8 cellular contexts compared by ENCODE assay signal in the genomic region with DNA sequence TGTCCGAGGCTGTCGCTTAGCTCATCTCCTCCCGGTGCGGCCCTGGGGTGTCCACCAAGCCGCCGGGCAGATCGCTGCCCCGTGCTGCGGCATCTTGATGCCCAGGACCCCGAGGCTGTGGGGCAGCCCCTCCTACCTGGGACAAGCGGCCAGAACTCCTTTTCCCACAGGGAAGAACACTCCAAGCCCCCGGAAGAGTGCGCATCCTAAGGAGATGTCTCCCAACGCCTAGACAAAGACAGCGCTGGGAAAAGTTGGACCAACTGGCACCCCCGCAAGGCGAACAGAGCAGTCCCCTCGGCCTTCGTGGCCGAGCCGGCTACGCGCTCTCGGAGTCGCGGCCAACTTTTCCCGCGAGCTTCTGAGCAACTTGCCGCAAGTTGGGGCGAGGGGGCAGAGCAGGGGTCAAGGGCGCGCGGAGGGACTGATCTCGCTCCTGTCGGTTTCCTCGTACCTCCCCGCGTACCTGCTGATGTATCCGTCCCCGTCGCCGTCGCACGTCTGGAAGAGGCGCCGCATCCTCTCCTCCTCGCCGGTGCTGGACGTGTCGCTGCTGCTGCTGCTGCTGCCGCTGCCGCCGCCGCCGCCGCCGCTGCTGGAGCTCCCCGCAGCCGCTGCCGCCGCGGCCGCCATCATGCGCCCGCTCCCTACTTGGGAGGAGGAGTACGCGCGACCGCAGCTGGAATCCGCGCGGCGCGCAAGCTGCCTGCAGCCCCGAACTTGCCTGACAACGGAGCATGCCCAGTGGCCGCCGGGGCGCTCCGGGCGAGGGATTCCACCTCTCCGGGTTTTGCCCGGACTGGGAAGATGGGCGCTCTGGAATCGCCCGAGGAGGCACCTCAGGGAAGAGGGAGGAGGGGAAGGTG. TPM values are rescaled to one million over a fixed set of nuclear protein-coding genes. Genes with fewer than 3 reads are reported as not detected.
DNase-seq lines count a peak whose midpoint lies in the region; ATAC-seq and TF ChIP-seq lines count a peak whose summit lies in the region.

A gene (minus strand): TSS at position 675 of the 866 bp plus-strand sequence.

- H3K27me3 Mint-ChIP-seq in naive thymus-derived CD4-positive, alpha-beta T cell = peaks cover 70 to 82% (median 76%) of the 10 kb centered on the region in 5 donors

- ATAC-seq in naive thymus-derived CD4-positive, alpha-beta T cell = peak; percentile 62
- ATAC-seq in HG03378 (IDR thresholded peaks at IDR 0.05; ENCODE audit: unreplicated experiment) = no peak

- peaks cover 0 to 16% (median 7%) of the 10 kb centered on the region in 5 donors for H3K36me3 Mint-ChIP-seq in naive thymus-derived CD4-positive, alpha-beta T cell

- CTCF ChIA-PET in naive thymus-derived CD4-positive, alpha-beta T cell (lab: Charles Lee) = interaction anchor here (0.7 kb wide), 1 partner anchor 492 kb away, joined by 3 read pairs; no protein-coding TSS in a partner anchor

- H3K27ac ChIP-seq in naive thymus-derived CD4-positive, alpha-beta T cell (ENCODE audit: low read depth, low read length) = no peak within 1 kb of the TSS
- peak within 1 kb of the TSS; percentile 2 for H3K27ac ChIP-seq in thymus (ENCODE audit: low read depth)

- no peaks in the 10 kb centered on the region for H3K4me1 ChIP-seq in BE2C
- peaks cover 9 to 14% of the 10 kb centered on the region in 2 donors for H3K4me1 ChIP-seq in naive thymus-derived CD4-positive, alpha-beta T cell (ENCODE audit: control insufficient read depth in 2 of 2, insufficient read depth in 2 of 2, low read length in 2 of 2)
- no peaks in the 10 kb centered on the region for H3K4me1 ChIP-seq in thymus (ENCODE audit: control insufficient read depth, insufficient read depth, low read length)

- POLR2A ChIA-PET in naive thymus-derived CD4-positive, alpha-beta T cell (lab: Charles Lee) = no interaction called here

- H3K36me3 ChIP-seq in BE2C (no peaks in the 10 kb centered on the region), thymus (ENCODE audit: control insufficient read depth, insufficient read depth) (no peaks in the 10 kb centered on the region)
- no peaks in the 10 kb centered on the region for H3K36me3 ChIP-seq in naive thymus-derived CD4-positive, alpha-beta T cell (ENCODE audit: control insufficient read depth in 2 of 3, insufficient read depth in 3 of 3, low read length in 3 of 3)

- H3K4me1 Mint-ChIP-seq in naive thymus-derived CD4-positive, alpha-beta T cell = peaks cover 5 to 21% (median 14%) of the 10 kb centered on the region in 7 donors

- intact Hi-C loops in naive thymus-derived CD4-positive, alpha-beta T cell (cut with micrococcal nuclease) = no loop called here

- 2% methylated on average over 86 of the region's 86 CpGs for WGBS in thymus

- H3K9me3 ChIP-seq in BE2C = peaks cover 5% of the 10 kb centered on the region; the same call in 1 of the 2 replicates
- H3K9me3 ChIP-seq in naive thymus-derived CD4-positive, alpha-beta T cell (ENCODE audit: control insufficient read depth in 2 of 3, low read length in 3 of 3) = peaks cover 0 to 16% (median 0%) of the 10 kb centered on the region in 3 experiments
- peaks cover 3% of the 10 kb centered on the region for H3K9me3 ChIP-seq in thymus (ENCODE audit: control insufficient read depth)

- H3K4me3 ChIP-seq in BE2C (ENCODE audit: low read depth, low read length) = peak within 1 kb of the TSS; percentile 94
- peak within 1 kb of the TSS; percentile 91 for H3K4me3 ChIP-seq in fibroblast of villous mesenchyme (ENCODE audit: low read depth, low read length)
- H3K4me3 ChIP-seq in naive thymus-derived CD4-positive, alpha-beta T cell (ENCODE audit: low read length) = peak within 1 kb of the TSS; percentile 63
- H3K4me3 ChIP-seq in thymus (ENCODE audit: low read length) = peak within 1 kb of the TSS; percentile 35

- peaks cover 10 to 31% (median 21%) of the 10 kb centered on the region in 11 donors for H3K9me3 Mint-ChIP-seq in naive thymus-derived CD4-positive, alpha-beta T cell

- TF ChIP-seq CTCF in BE2C (IDR thresholded peaks at IDR 0.05; ENCODE audit: low read depth, low read length) (no peak), fibroblast of villous mesenchyme (IDR thresholded peaks at IDR 0.05; ENCODE audit: insufficient read depth, low read depth, low read length) (no peak)

- H3K27me3 ChIP-seq in BE2C = no peaks in the 10 kb centered on the region
- peaks cover 4 to 29% of the 10 kb centered on the region in 2 donors for H3K27me3 ChIP-seq in naive thymus-derived CD4-positive, alpha-beta T cell (ENCODE audit: control insufficient read depth in 2 of 2, insufficient read depth in 2 of 2, low read length in 2 of 2)
- peaks cover 34% of the 10 kb centered on the region for H3K27me3 ChIP-seq in thymus (ENCODE audit: control insufficient read depth, insufficient read depth)

- no peak within 1 kb of the TSS for H3K27ac Mint-ChIP-seq in naive thymus-derived CD4-positive, alpha-beta T cell

- H3K4me3 Mint-ChIP-seq in naive thymus-derived CD4-positive, alpha-beta T cell = peak within 1 kb of the TSS; percentile 72 to 84 (median 82)

- peak; percentile 94 for DNase-seq in BE2C
- peak; percentile 91 for DNase-seq in H4 (ENCODE audit: low spot score)
- peak; percentile 82 to 88 for DNase-seq in NCI-H524 (lab: John Stamatoyannopoulos, UW)
- DNase-seq in activated T-helper 9 cell treated with anti-CD3 and anti-CD28 coated beads, Interleukin-2, amount 50 U/mL, for 16 hours (ENCODE audit: low read depth) = peak; percentile 15
- DNase-seq in fibroblast of villous mesenchyme (ENCODE audit: low read depth) = peak; percentile 92
- DNase-seq in naive thymus-derived CD4-positive, alpha-beta T cell = peak in 8 of 9 donors; percentile 11 to 39 (median 27)

RNA-seq across cellular contexts. Expression of the gene that starts here (rescaled TPM):
- polyA plus RNA-seq in BE2C (2012; ENCODE audit: insufficient read depth, insufficient read length, low read depth) = 25.0 TPM
- 7.9 and 8.8 TPM in 2 replicates for total RNA-seq in H4 (2014; rRNA removed; shearing (Covaris generic))
- 25.4 and 37.6 TPM in 2 replicates for total RNA-seq in fibroblast of villous mesenchyme
- total RNA-seq in naive thymus-derived CD4-positive, alpha-beta T cell = 1 to 10 TPM in 3 of 5 experiments, under 1 TPM in 2; 0.56 to 3.0 (median 1.1) TPM
- under 1 TPM; 0.72 to 0.89 TPM for polyA plus RNA-seq in naive thymus-derived CD4-positive, alpha-beta T cell
- polyA plus RNA-seq in thymus = 5.1 TPM

Comparison
In these comparisons a context has a peak if more than half of its experiments do, and no peak if none do; other contexts are left out.
1. DNase-seq: peak in every context shown above with its lines; median percentile 94 in BE2C; 92 in fibroblast of villous mesenchyme; 91 in H4; 85 in NCI-H524; 27 in naive thymus-derived CD4-positive, alpha-beta T cell; 15 in activated T-helper 9 cell treated with anti-CD3 and anti-CD28 coated beads, Interleukin-2, amount 50 U/mL, for 16 hours.
2. H3K4me3 ChIP-seq: peak in every context shown above with its lines; median percentile 94 in BE2C; 91 in fibroblast of villous mesenchyme; 63 in naive thymus-derived CD4-positive, alpha-beta T cell; 35 in thymus.